In the genomic region with DNA sequence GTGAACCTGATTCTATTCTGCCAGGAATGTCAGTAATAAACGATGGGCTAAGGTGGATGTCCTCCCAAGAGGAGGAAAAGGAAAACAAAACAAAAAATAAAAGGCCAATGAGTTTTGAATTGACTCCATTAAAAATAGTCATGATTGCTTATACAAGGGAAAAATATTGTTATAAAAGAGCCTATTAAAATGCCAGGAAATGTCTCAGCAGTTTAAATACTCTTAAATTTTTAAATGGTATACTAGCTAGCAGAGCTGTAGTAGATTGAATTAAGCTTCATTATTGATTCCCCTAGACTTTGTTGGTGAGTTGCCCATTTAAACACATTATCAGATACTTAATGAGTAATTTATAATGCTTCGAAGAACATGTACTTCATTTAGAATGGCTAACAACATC, we compare ENCODE assay signal across 28 cellular contexts.
"Had no signal": no experiment of that assay in that cellular context is flagged by ENCODE, and none has a peak within 500 bp of the region (broad histone marks: within the 10 kb centered on the region; RNA-seq: fewer than 3 reads in every experiment).

No MANE protein-coding gene starts in this region.

- DNase-seq: immature natural killer cell; kidney; left colon; left lung; lower lobe of right lung; mammary epithelial cell; mesenchymal stem cell; naive thymus-derived CD8-positive, alpha-beta T cell; nucleus accumbens; pancreas; posterior cingulate gyrus; retina; right cardiac atrium; stimulated activated CD4-positive, alpha-beta T cell treated with anti-CD3 and anti-CD28 coated beads, Interleukin-12 subunit alpha, Interleukin-12 subunit beta, amount 100 ng/mL, for 4 hours; stimulated activated CD4-positive, alpha-beta T cell treated with anti-CD3 and anti-CD28 coated beads, Interleukin-15, amount 100 ng/mL, for 24 hours; stimulated activated CD4-positive, alpha-beta T cell treated with anti-CD3 and anti-CD28 coated beads, Interleukin-2, amount 100 ng/mL, for 24 hours; stimulated activated CD4-positive, alpha-beta T cell treated with anti-CD3 and anti-CD28 coated beads, Interleukin-4, amount 100 ng/mL, for 24 hours; stimulated activated naive CD4-positive, alpha-beta T cell; tibial artery; trophoblast cell; upper lobe of right lung had no signal

- H3K4me1 ChIP-seq: left lung, lower lobe of right lung, pancreas, prostate gland, suprapubic skin, upper lobe of right lung had no signal

- FAIRE-seq: kidney, pancreas, urothelium cell line had no signal

- ATAC-seq: left colon; left lung; lower lobe of right lung; naive thymus-derived CD8-positive, alpha-beta T cell; pancreas; right cardiac atrium; sciatic nerve; stimulated activated effector memory CD8-positive, alpha-beta T cell treated with anti-CD3 and anti-CD28 coated beads, Interleukin-12 subunit alpha, Interleukin-12 subunit beta, amount 100 ng/mL, for 72 hours; upper lobe of right lung had no signal

- H3K27me3 ChIP-seq: left lung, pancreas, suprapubic skin, tibial artery, upper lobe of right lung had no signal

- H3K27ac ChIP-seq: left lung, lower lobe of right lung, pancreas, prostate gland, skin epidermis, suprapubic skin, thoracic aorta, tibial artery, upper lobe of right lung had no signal

- H3K4me3 ChIP-seq: left lung, lower lobe of right lung, pancreas, prostate gland, skin epidermis, suprapubic skin, thoracic aorta, tibial artery, upper lobe of right lung had no signal

- H3K36me3 ChIP-seq: left lung, lower lobe of right lung, pancreas, prostate gland, suprapubic skin, thoracic aorta, tibial artery, upper lobe of right lung had no signal

- H3K9me3 ChIP-seq: left lung, lower lobe of right lung, pancreas, prostate gland, suprapubic skin, thoracic aorta, tibial artery, upper lobe of right lung had no signal
